In the genomic region with DNA sequence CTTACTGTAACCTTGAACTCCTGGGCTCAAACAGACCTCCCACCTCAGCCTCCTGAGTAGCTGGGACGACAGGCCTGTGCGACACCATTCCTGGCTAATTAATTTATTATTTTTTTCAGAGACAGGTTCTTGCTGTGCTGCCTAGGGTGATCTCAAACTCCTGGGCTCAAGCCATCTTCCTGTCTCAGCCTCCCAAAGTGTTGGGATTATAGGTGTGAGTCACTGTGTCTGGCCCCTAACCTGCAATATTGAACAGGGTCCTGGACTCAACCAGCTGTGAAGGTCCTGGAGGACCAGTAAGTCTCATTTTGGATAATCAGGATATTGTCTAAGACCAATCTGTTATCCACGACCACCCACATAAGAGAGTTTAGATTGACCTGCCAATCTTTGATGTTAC, we compare ENCODE assay signal across 27 cellular contexts.
"Had no signal": no experiment of that assay in that cellular context is flagged by ENCODE, and none has a peak within 500 bp of the region (broad histone marks: within the 10 kb centered on the region; RNA-seq: fewer than 3 reads in every experiment).

No MANE protein-coding gene starts in this region.

- H3K4me1 Mint-ChIP-seq: mesothelial cell of epicardium; stimulated activated memory B cell treated with anti-CD40 and anti-IgM and Interleukin-4, amounts not matched to agents 10 μg/mL and 1 μg/mL and 100 μg/mL, for 72 hours had no signal

- H3K36me3 ChIP-seq: ovary, right atrium auricular region, uterus had no signal

- H3K4me3 ChIP-seq: coronary artery, esophagus muscularis mucosa, heart right ventricle, left lung, mucosa of descending colon, ovary, right atrium auricular region, skin epidermis, spleen, testis, tibial artery, upper lobe of left lung, uterus had no signal

- H3K9me3 Mint-ChIP-seq: mesothelial cell of epicardium; naive thymus-derived CD4-positive, alpha-beta T cell; stimulated activated memory B cell treated with anti-CD40 and anti-IgM and Interleukin-4, amounts not matched to agents 10 μg/mL and 1 μg/mL and 100 μg/mL, for 72 hours had no signal

- H3K27ac ChIP-seq: coronary artery, esophagus muscularis mucosa, foreskin keratinocyte, heart right ventricle, left lung, ovary, right atrium auricular region, skin epidermis, spleen, testis, tibial artery, upper lobe of left lung, uterus had no signal

- H3K4me1 ChIP-seq: esophagus muscularis mucosa, foreskin keratinocyte, heart right ventricle, left lung, right atrium auricular region, spleen, testis, tibial artery, upper lobe of left lung, uterus had no signal

- H3K4me3 Mint-ChIP-seq: mesothelial cell of epicardium; naive thymus-derived CD4-positive, alpha-beta T cell; stimulated activated memory B cell treated with anti-CD40 and anti-IgM and Interleukin-4, amounts not matched to agents 10 μg/mL and 1 μg/mL and 100 μg/mL, for 72 hours had no signal

- H3K27ac Mint-ChIP-seq: mesothelial cell of epicardium; stimulated activated memory B cell treated with anti-CD40 and anti-IgM and Interleukin-4, amounts not matched to agents 10 μg/mL and 1 μg/mL and 100 μg/mL, for 72 hours had no signal

- DNase-seq: dermis blood vessel endothelial cell; effector memory CD4-positive, alpha-beta T cell; foreskin keratinocyte; glutamatergic neuron; heart right ventricle; hippocampal formation; left cardiac atrium; left lung; mesenchymal stem cell; mucosa of descending colon; naive thymus-derived CD4-positive, alpha-beta T cell; occipital lobe; ovary; spleen; stimulated activated CD4-positive, alpha-beta T cell treated with anti-CD3 and anti-CD28 coated beads, Interleukin-4, amount 100 ng/mL, for 4 hours; stimulated activated naive CD8-positive, alpha-beta T cell treated with anti-CD3 and anti-CD28 coated beads, Interleukin-15, Interleukin-2, amounts not matched to agents 100 U/mL and 50 U/mL, for 24 hours; substantia nigra; testis; tibial artery; upper lobe of left lung; uterus had no signal

- H3K9me3 ChIP-seq: esophagus muscularis mucosa, heart right ventricle, left lung, mucosa of descending colon, ovary, right atrium auricular region, spleen, testis, tibial artery, upper lobe of left lung, uterus had no signal

- H3K27me3 Mint-ChIP-seq: naive thymus-derived CD4-positive, alpha-beta T cell; stimulated activated memory B cell treated with anti-CD40 and anti-IgM and Interleukin-4, amounts not matched to agents 10 μg/mL and 1 μg/mL and 100 μg/mL, for 72 hours had no signal

- H3K27me3 ChIP-seq: esophagus muscularis mucosa, foreskin keratinocyte, heart right ventricle, left lung, ovary, right atrium auricular region, spleen, testis, tibial artery, upper lobe of left lung, uterus had no signal
